Comparison of ENCODE assay signal across 8 cellular contexts in genomic region chr7:105012503-105013282, GRCh38. TPM values are rescaled to one million over a fixed set of nuclear protein-coding genes. Genes with fewer than 3 reads are reported as not detected.
DNase-seq lines count a peak whose midpoint lies in the region; ATAC-seq and TF ChIP-seq lines count a peak whose summit lies in the region.

No MANE protein-coding gene starts in this region.

- peaks cover 46% of the 10 kb centered on the region for H3K4me1 ChIP-seq in KMS-11 (ENCODE audit: low read depth, poor library complexity, severe bottlenecking)
- H3K4me1 ChIP-seq in Panc1 (ENCODE audit: control insufficient read depth, insufficient read depth, low read length): peaks cover 21% of the 10 kb centered on the region
- peaks cover 10 to 59% (median 17%) of the 10 kb centered on the region in 3 donors for H3K4me1 ChIP-seq in esophagus squamous epithelium

- no peak overlapping the region for H3K4me3 ChIP-seq in KMS-11 (IDR thresholded peaks at IDR 0.05; ENCODE audit: insufficient read depth, low read depth, low read length)
- H3K4me3 ChIP-seq in Panc1 (ENCODE audit: low read depth in 2 of 2, low read length in 2 of 2): peak overlapping the region; percentile 92 to 93
- H3K4me3 ChIP-seq in esophagus squamous epithelium: peak overlapping the region; percentile 73 to 96 (median 93)

- TF ChIP-seq POLR2A in esophagus squamous epithelium (IDR thresholded peaks at IDR 0.05): peak in 2 of 4 donors; percentile 93 to 94

- H3K36me3 ChIP-seq in KMS-11 (ENCODE audit: insufficient read depth) (no peaks in the 10 kb centered on the region), Panc1 (ENCODE audit: control insufficient read depth, insufficient read depth, low read length) (peaks cover 18% of the 10 kb centered on the region), esophagus squamous epithelium (peaks cover 0 to 6% (median 0%) of the 10 kb centered on the region in 3 donors)

- intact Hi-C loops in Panc1 (cut with micrococcal nuclease; ENCODE audit: unreplicated experiment): no loop called here
- intact Hi-C loops in esophagus squamous epithelium (cut with DNase I): no loop called here

- 0 to 1% methylated on average over 13 to 17 of the region's 59 CpGs for WGBS in esophagus squamous epithelium, 2 donors

- H3K9ac ChIP-seq in KMS-11: peak overlapping the region; percentile 99

- H2AFZ ChIP-seq in KMS-11 (ENCODE audit: low read depth): no peak overlapping the region

- peak overlapping the region; percentile 98 for H3K27ac ChIP-seq in KMS-11
- H3K27ac ChIP-seq in Panc1 (ENCODE audit: low read length): peak overlapping the region; percentile 100
- H3K27ac ChIP-seq in esophagus squamous epithelium: peak overlapping the region; percentile 99 to 100 (median 100)

- in situ Hi-C loops in Panc1 (cut with HindIII; ENCODE audit: low pct_unique_long_range_greater_than_20kb, low sequenced_read_pairs): no loop called here

- peak; percentile 95 for DNase-seq in DMS79 treated with DMSO at 0.1 percent for 48 hours (lab: John Stamatoyannopoulos, UW)
- peak; percentile 95 for DNase-seq in Panc1 (ENCODE audit: low read depth, low spot score)
- DNase-seq in activated T-helper 1 cell treated with Interleukin-2 at 50 U/mL for 16 hours (ENCODE audit: low read depth): peak; percentile 99
- peak; percentile 98 for DNase-seq in esophagus squamous epithelium (lab: John Stamatoyannopoulos, UW)
- peak; percentile 100 for DNase-seq in myocyte (ENCODE audit: low read depth)
- DNase-seq in stimulated activated CD8-positive, alpha-beta memory T cell treated with anti-CD3 and anti-CD28 coated beads, Interleukin-7, amount 100 ng/mL, for 4 hours (ENCODE audit: low read depth in 2 of 2): peak; percentile 99 to 100

- CTCF ChIA-PET in Panc1 (lab: Charles Lee): interaction anchor here (0.6 kb wide), 1 partner anchor 22 kb away, joined by 4 read pairs; no protein-coding TSS in a partner anchor

- H4K20me1 ChIP-seq in KMS-11 (ENCODE audit: insufficient read depth): peaks cover 11% of the 10 kb centered on the region

- no TSS peak for BruUV-seq in Panc1 (replicated peaks; lab: Mats Ljungman, UMichigan)

- POLR2A ChIA-PET in Panc1 (lab: Charles Lee): interaction anchor here (0.6 to 1.2 kb wide), 5 partner anchors 14 to 86 kb away, joined by 4 to 10 read pairs (median 5); no protein-coding TSS in a partner anchor

- peak overlapping the region; percentile 92 for H3K4me2 ChIP-seq in KMS-11

- H3K79me2 ChIP-seq in KMS-11 (ENCODE audit: insufficient read depth, low read depth): peaks cover 85% of the 10 kb centered on the region

- ATAC-seq in GM21786 (IDR thresholded peaks at IDR 0.05; ENCODE audit: unreplicated experiment): peak; percentile 70
- ATAC-seq in Panc1: peak; percentile 89

- TF ChIP-seq CTCF in KMS-11 (conservative IDR thresholded peaks at IDR 0.05; ENCODE audit: low read depth, low read length) (no peak), Panc1 (IDR thresholded peaks at IDR 0.05) (no peak), esophagus squamous epithelium (IDR thresholded peaks at IDR 0.05) (peak in 1 of 6 experiments; percentile 5)

- H3K27me3 ChIP-seq in KMS-11 (ENCODE audit: insufficient read depth, low read depth) (no peaks in the 10 kb centered on the region), Panc1 (ENCODE audit: control insufficient read depth, insufficient read depth, low read length) (no peaks in the 10 kb centered on the region), esophagus squamous epithelium (no peaks in the 10 kb centered on the region)

- no peaks in the 10 kb centered on the region for H3K9me3 ChIP-seq in Panc1 (ENCODE audit: control insufficient read depth, insufficient read depth, low read depth, low read length)
- no peaks in the 10 kb centered on the region for H3K9me3 ChIP-seq in esophagus squamous epithelium

RNA-seq across cellular contexts. Expression of gene KMT2E, which starts 1.3 kb away (rescaled TPM):
- 51.4 TPM for total RNA-seq in Panc1 (2021; ENCODE audit: unreplicated experiment)
- 20.9 TPM for polyA plus RNA-seq in Panc1 (2012; ENCODE audit: insufficient read length)
- total RNA-seq in esophagus squamous epithelium: 10 to 100 TPM; 37.2 to 80.5 (median 54.4) TPM
- 42.4 and 51.7 TPM in 2 replicates for total RNA-seq in myocyte
- polyA plus RNA-seq in myocyte (2012): 23.3 TPM
